Comparison of ENCODE assay signal across 9 cellular contexts in genomic region chr1:243564814-243565213, GRCh38.
"Had no signal": no experiment of that assay in that cellular context is flagged by ENCODE, and none has a peak within 500 bp of the region (broad histone marks: within the 10 kb centered on the region; RNA-seq: fewer than 3 reads in every experiment).

No MANE protein-coding gene starts in this region.

- H3K27ac ChIP-seq: GM23248, HL-60 had no signal

- DNase-seq: GM23248, GOT3, H7, HFFc6 had no signal

- H3K4me1 ChIP-seq: HAP-1 had no signal

- H3K27me3 Mint-ChIP-seq: IgD-negative memory B cell had no signal

- FAIRE-seq: HepG2 had no signal

- H3K27ac Mint-ChIP-seq: HFFc6, IgD-negative memory B cell had no signal

- H3K4me3 ChIP-seq: GM23248, HAP-1 had no signal

- H3K36me3 ChIP-seq: HAP-1 had no signal

- H3K4me3 Mint-ChIP-seq: HFFc6, IgD-negative memory B cell had no signal

- H3K9ac ChIP-seq: GM23248 had no signal

- H3K4me1 Mint-ChIP-seq: IgD-negative memory B cell had no signal

- ATAC-seq: HCT116, HepG2 had no signal

- H2AFZ ChIP-seq: GM23248 had no signal
